In the genomic region with DNA sequence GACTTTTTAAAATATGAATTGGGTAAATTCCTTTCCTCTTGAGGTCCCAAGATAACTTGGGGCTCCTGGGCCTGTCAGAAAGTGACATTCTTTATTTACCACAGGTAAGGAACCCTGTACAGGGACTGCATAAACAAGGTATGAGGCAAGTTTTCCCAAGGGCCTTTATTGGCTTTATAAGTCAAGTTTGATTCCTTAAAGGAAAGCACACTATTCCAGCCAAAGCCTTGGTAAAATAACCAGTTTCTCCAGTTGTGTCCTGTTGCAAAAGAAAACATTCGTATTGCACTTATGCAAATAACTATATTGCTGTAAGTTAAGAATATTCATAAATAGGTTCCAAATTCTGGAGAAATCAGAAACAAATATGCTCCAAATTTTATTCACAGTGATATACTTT, we compare ENCODE assay signal across 24 cellular contexts. TPM values are rescaled to one million over a fixed set of nuclear protein-coding genes. Genes with fewer than 3 reads are reported as not detected.
A peak's percentile ranks its signal among the peaks of the same experiment; 100 is the strongest.
DNase-seq lines count a peak whose midpoint lies in the region; ATAC-seq and TF ChIP-seq lines count a peak whose summit lies in the region.
"Had no signal": no experiment of that assay in that cellular context is flagged by ENCODE, and none has a peak within 500 bp of the region (broad histone marks: within the 10 kb centered on the region; RNA-seq: fewer than 3 reads in every experiment).

No MANE protein-coding gene starts in this region.

- no peak for TF ChIP-seq CTCF in PC-3 (conservative IDR thresholded peaks at IDR 0.05; ENCODE audit: low read depth, low read length)
- no peak for TF ChIP-seq CTCF in VCaP (conservative IDR thresholded peaks at IDR 0.05)
- no peak for TF ChIP-seq CTCF in epithelial cell of esophagus (IDR thresholded peaks at IDR 0.05; ENCODE audit: insufficient read depth, low read depth, low read length, missing control alignments)

- DNase-seq in PC-3 = peak; percentile 23
- peak; percentile 40 for DNase-seq in epithelial cell of esophagus (ENCODE audit: low read depth)
- DNase-seq in ecto neural progenitor cell (ENCODE audit: low spot score) = no peak
- DNase-seq: 8988T; ACHN; BE2C; C1 segment of cervical spinal cord; CD4-positive, alpha-beta memory T cell; CD4-positive, CD25-positive, alpha-beta regulatory T cell; CD8-positive, alpha-beta memory T cell; COR-L47; DMS 273 treated with DMSO at 0.1 percent for 48 hours; DMS153; DMS53; DMS79; DND-41; EL; GDM1 had no signal

- H3K27ac ChIP-seq in PC-3 (ENCODE audit: low read length) = no peak overlapping the region
- 0 out of 2 replicates have a peak overlapping the region, but pooled peaks have one; percentile 21 for H3K27ac ChIP-seq in VCaP
- H3K27ac ChIP-seq: BLaER1 had no signal

- POLR2A ChIA-PET in PC-3 (lab: Charles Lee; ENCODE audit: unreplicated experiment) = no interaction called here

- no TSS peak for BruUV-seq in PC-3 (replicated peaks; lab: Mats Ljungman, UMichigan)

- H3K4me2 ChIP-seq in PC-3 (ENCODE audit: low read length) = no peak overlapping the region
- H3K4me2 ChIP-seq: BLaER1 had no signal

- CTCF ChIA-PET in PC-3 (lab: Charles Lee) = no interaction called here

- H3K4me3 ChIP-seq in PC-3 (ENCODE audit: low read length) = no peak overlapping the region
- H3K4me3 ChIP-seq in epithelial cell of esophagus (ENCODE audit: low read length) = no peak overlapping the region
- H3K4me3 ChIP-seq: BLaER1, GM12878 had no signal

- H3K9me2 ChIP-seq in PC-3 (replicated peaks; ENCODE audit: low read length) = no peaks in the 10 kb centered on the region

- H3K4me1 ChIP-seq in PC-3 (ENCODE audit: insufficient read depth, low read length) = peaks cover 8% of the 10 kb centered on the region
- H3K4me1 ChIP-seq: BE2C, BLaER1 had no signal

- no peak overlapping the region for H3K9ac ChIP-seq in PC-3 (ENCODE audit: low read length)
- H3K9ac ChIP-seq: BLaER1 had no signal

- H3K36me3 ChIP-seq in PC-3 (ENCODE audit: low read depth, low read length) = peaks cover 42% of the 10 kb centered on the region
- H3K36me3 ChIP-seq: BE2C had no signal

- no peaks in the 10 kb centered on the region for H3K27me3 ChIP-seq in PC-3 (ENCODE audit: low read length)
- H3K27me3 ChIP-seq: BE2C, BLaER1 had no signal

- no peaks in the 10 kb centered on the region for H3F3A ChIP-seq in PC-3 (ENCODE audit: low read length, unreplicated experiment)

- H4K20me1 ChIP-seq in PC-3 (ENCODE audit: low read length) = no peaks in the 10 kb centered on the region
- H4K20me1 ChIP-seq: BLaER1 had no signal

- no peak overlapping the region for H2AFZ ChIP-seq in PC-3 (ENCODE audit: low read length)

- H3K9me3 ChIP-seq in PC-3 (ENCODE audit: low read length) = no peaks in the 10 kb centered on the region
- H3K9me3 ChIP-seq: BE2C had no signal

- ATAC-seq in PC-3 (no peak), HG02840 (IDR thresholded peaks at IDR 0.05; ENCODE audit: low FRiP score, unreplicated experiment) (no peak), HG02938 (IDR thresholded peaks at IDR 0.05; ENCODE audit: unreplicated experiment) (no peak), HG02763 (IDR thresholded peaks at IDR 0.05; ENCODE audit: unreplicated experiment) (no peak)
- ATAC-seq: GM12878 had no signal

- intact Hi-C loops in PC-3 (cut with micrococcal nuclease) = no loop called here

- no peaks in the 10 kb centered on the region; the same call in 1 of the 2 replicates for H3K79me2 ChIP-seq in PC-3 (ENCODE audit: low read length)

RNA-seq across cellular contexts. Expression of a gene that starts 21.9 kb away (rescaled TPM):
- 7.3 and 7.4 TPM in 2 replicates for total RNA-seq in PC-3 (2014; rRNA removed)
